12 cellular contexts compared by ENCODE assay signal in genomic region chr11:59175104-59175503, GRCh38. TPM values are rescaled to one million over a fixed set of nuclear protein-coding genes. Genes with fewer than 3 reads are reported as not detected.
DNase-seq lines count a peak whose midpoint lies in the region; ATAC-seq and TF ChIP-seq lines count a peak whose summit lies in the region.
"Had no signal": no experiment of that assay in that cellular context is flagged by ENCODE, and none has a peak within 500 bp of the region (broad histone marks: within the 10 kb centered on the region; RNA-seq: fewer than 3 reads in every experiment).

No MANE protein-coding gene starts in this region.

- TF ChIP-seq POLR2A in transverse colon (IDR thresholded peaks at IDR 0.05): no peak

- H3K9me2 ChIP-seq in PC-9 (ENCODE audit: insufficient read depth): no peaks in the 10 kb centered on the region

- peak overlapping the region; percentile 57 for H3K9ac ChIP-seq in mucosa of stomach (ENCODE audit: low read length)

- H4K20me1 ChIP-seq in PC-9 (ENCODE audit: insufficient read depth): no peaks in the 10 kb centered on the region

- H3K36me3 Mint-ChIP-seq in endothelial cell (ENCODE audit: low read depth, unreplicated experiment): peaks cover 29% of the 10 kb centered on the region

- H3K79me2 ChIP-seq in PC-9 (ENCODE audit: low read depth): peaks cover 71% of the 10 kb centered on the region

- peaks cover 32% of the 10 kb centered on the region for H3K4me1 ChIP-seq in PC-9 (replicated peaks; ENCODE audit: insufficient read depth)
- H3K4me1 ChIP-seq in mucosa of stomach (ENCODE audit: control insufficient read depth, insufficient read depth, low read length): peaks cover 28% of the 10 kb centered on the region
- peaks cover 0 to 33% (median 21%) of the 10 kb centered on the region in 4 donors for H3K4me1 ChIP-seq in transverse colon
- no peaks in the 10 kb centered on the region for H3K4me1 ChIP-seq in aorta (ENCODE audit: control insufficient read depth in 1 of 2, insufficient read depth in 2 of 2, low read length in 2 of 2)

- H3K9me3 Mint-ChIP-seq in endothelial cell (ENCODE audit: unreplicated experiment): no peaks in the 10 kb centered on the region

- H3F3A ChIP-seq in PC-9 (ENCODE audit: insufficient read depth, low read depth): peaks cover 37% of the 10 kb centered on the region

- H3K27ac ChIP-seq in PC-9: peak overlapping the region; percentile 85
- H3K27ac ChIP-seq in transverse colon: peak overlapping the region; percentile 86 to 93 (median 88)
- H3K27ac ChIP-seq in aorta (ENCODE audit: low read depth in 1 of 2, low read length in 2 of 2): no peak overlapping the region

- BruUV-seq in PC-9 (replicated peaks; lab: Mats Ljungman, UMichigan): no TSS peak

- 14 to 42% methylated on average over 4 of the region's 4 CpGs for WGBS in transverse colon (ENCODE audit: low coverage in 1 of 2), 2 donors
- WGBS in aorta, 2 donors: 42 to 45% methylated on average over 4 of the region's 4 CpGs

- H3K4me3 ChIP-seq in PC-9 (peak overlapping the region; percentile 96; the same call in 1 of the 2 replicates), mucosa of stomach (ENCODE audit: low read length) (no peak overlapping the region), transverse colon (peak overlapping the region in 1 of 4 donors; percentile 91), aorta (ENCODE audit: low read length in 2 of 2) (no peak overlapping the region)

- ATAC-seq in aorta (ENCODE audit: low FRiP score): no peak

- TF ChIP-seq CTCF in PC-9 (conservative IDR thresholded peaks at IDR 0.05): no peak
- TF ChIP-seq CTCF in endothelial cell (IDR thresholded peaks at IDR 0.05; ENCODE audit: unreplicated experiment): no peak
- no peak for TF ChIP-seq CTCF in transverse colon (IDR thresholded peaks at IDR 0.05)

- H3K36me3 ChIP-seq in PC-9 (ENCODE audit: low read depth): peaks cover 38% of the 10 kb centered on the region
- no peaks in the 10 kb centered on the region for H3K36me3 ChIP-seq in mucosa of stomach (ENCODE audit: control insufficient read depth, insufficient read depth, low read length)
- H3K36me3 ChIP-seq in transverse colon: no peaks in the 10 kb centered on the region
- H3K36me3 ChIP-seq in aorta (ENCODE audit: control insufficient read depth in 1 of 2, insufficient read depth in 2 of 2, low read length in 1 of 2): no peaks in the 10 kb centered on the region

- POLR2A ChIA-PET in PC-9 (lab: Charles Lee; ENCODE audit: unreplicated experiment): interaction anchor here (0.6 kb wide), 2 partner anchors 23 to 1473 kb away, joined by 4 to 5 read pairs; no protein-coding TSS in a partner anchor

- H3K4me2 ChIP-seq in PC-9: peak overlapping the region; percentile 96

- H3K27ac Mint-ChIP-seq in endothelial cell (ENCODE audit: unreplicated experiment): peak overlapping the region; percentile 61
- H3K27ac Mint-ChIP-seq: activated CD4-positive, alpha-beta T cell treated with anti-CD3 and anti-CD28 coated beads, Interleukin-2, amount 10 ng/mL, durations not matched to agents 7 days and 5 days had no signal

- peaks cover 10% of the 10 kb centered on the region for H3K27me3 Mint-ChIP-seq in endothelial cell (ENCODE audit: unreplicated experiment)

- DNase-seq in PC-9 (peak in 1 of 2 experiments; percentile 27), endothelial cell (ENCODE audit: low spot score) (no peak), transverse colon (no peak), MV-4-11 (lab: John Stamatoyannopoulos, UW) (no peak), aorta (no peak), globus pallidus (ENCODE audit: low spot score) (no peak)
- DNase-seq in activated CD8-positive, alpha-beta memory T cell treated with anti-CD3 and anti-CD28 coated beads for 24 hours: no peak
- DNase-seq: activated CD4-positive, alpha-beta T cell treated with anti-CD3 and anti-CD28 coated beads, Interleukin-2, amount 10 ng/mL, durations not matched to agents 7 days and 5 days; activated gamma-delta T cell; NCI-H510A had no signal

- peaks cover 23% of the 10 kb centered on the region for H3K4me1 Mint-ChIP-seq in endothelial cell (ENCODE audit: unreplicated experiment)

- CTCF ChIA-PET in PC-9 (lab: Charles Lee): interaction anchor here (0.6 to 2.4 kb wide), 3 partner anchors 11 to 1008 kb away, joined by 3 to 32 read pairs (median 5); partner anchors contain the start of gene MS4A6A

- in situ Hi-C loops in transverse colon (cut with MboI; ENCODE audit: low pct_ligation_motif_present in 1 of 4, low pct_unique_long_range_greater_than_20kb in 1 of 4, low sequenced_read_pairs in 3 of 4): no loop called here

- intact Hi-C loops in PC-9 (cut with micrococcal nuclease; ENCODE audit: unreplicated experiment): no loop called here
- intact Hi-C loops in transverse colon (cut with DNase I; ENCODE audit: low total_unique reads): loop anchor here (10.0 kb wide), 1 partner anchor 510 kb away; no protein-coding TSS in a partner anchor
- intact Hi-C loops in aorta (cut with DNase I): no loop called here

- no peak for TF ChIP-seq EP300 in transverse colon (IDR thresholded peaks at IDR 0.05; ENCODE audit: low read depth)

- H3K27me3 ChIP-seq in PC-9 (ENCODE audit: insufficient read depth, low read depth) (no peaks in the 10 kb centered on the region), mucosa of stomach (ENCODE audit: control insufficient read depth, insufficient read depth, low read length) (no peaks in the 10 kb centered on the region), transverse colon (no peaks in the 10 kb centered on the region), aorta (ENCODE audit: control insufficient read depth in 1 of 2, insufficient read depth in 2 of 2, low read length in 1 of 2) (no peaks in the 10 kb centered on the region)

- H3K4me3 Mint-ChIP-seq in endothelial cell (ENCODE audit: unreplicated experiment): no peak overlapping the region
- H3K4me3 Mint-ChIP-seq: activated CD4-positive, alpha-beta T cell treated with anti-CD3 and anti-CD28 coated beads, Interleukin-2, amount 10 ng/mL, durations not matched to agents 7 days and 5 days had no signal

- no peak overlapping the region for H2AFZ ChIP-seq in PC-9

- H3K9me3 ChIP-seq in PC-9 (ENCODE audit: insufficient read depth, low read depth): peaks cover 9% of the 10 kb centered on the region; the same call in 1 of the 2 replicates
- no peaks in the 10 kb centered on the region for H3K9me3 ChIP-seq in mucosa of stomach (ENCODE audit: control insufficient read depth, low read length)
- H3K9me3 ChIP-seq in transverse colon: no peaks in the 10 kb centered on the region
- no peaks in the 10 kb centered on the region for H3K9me3 ChIP-seq in aorta (ENCODE audit: control insufficient read depth, low read length)

RNA-seq across cellular contexts. Expression of gene DTX4, which starts 3.2 kb away (rescaled TPM):
- 28.4 and 34.5 TPM in 2 replicates for total RNA-seq in PC-9 (2021)
- total RNA-seq in endothelial cell (ENCODE audit: unreplicated experiment): 29.4 TPM
- total RNA-seq in transverse colon: 10 to 100 TPM; 61.3 to 95.3 (median 77.6) TPM
- total RNA-seq in aorta: 1 to 10 TPM; 2.6 to 7.1 TPM
- polyA plus RNA-seq in aorta: 10 to 100 TPM in 1 of 2 donors, 1 to 10 TPM in 1; 4.0 to 10.0 TPM

RNA-seq across cellular contexts. Expression of gene FAM111A, which starts 32.4 kb away (rescaled TPM):
- total RNA-seq in PC-9 (2021) (57.8 and 95.3 TPM in 2 replicates), endothelial cell (ENCODE audit: unreplicated experiment) (30.8 TPM), transverse colon (10 to 100 TPM; 17.6 to 62.1 (median 26.2) TPM), aorta (10 to 100 TPM; 19.0 to 49.0 TPM)
- polyA plus RNA-seq in aorta: 10 to 100 TPM in 1 of 2 donors, 1 to 10 TPM in 1; 5.8 to 29.6 TPM

RNA-seq across cellular contexts. Expression of gene MPEG1, which starts 37.6 kb away (rescaled TPM):
- total RNA-seq in PC-9 (2021) (not detected in 2 replicates), endothelial cell (ENCODE audit: unreplicated experiment) (not detected), transverse colon (10 to 100 TPM in 1 of 4 donors, 1 to 10 TPM in 3; 4.6 to 16.5 (median 7.5) TPM), aorta (10 to 100 TPM; 27.0 to 27.1 TPM)
- 10 to 100 TPM in 1 of 2 donors, 1 to 10 TPM in 1; 4.3 to 23.0 TPM for polyA plus RNA-seq in aorta
- total RNA-seq: activated CD4-positive, alpha-beta T cell treated with anti-CD3 and anti-CD28 coated beads, Interleukin-2, amount 10 ng/mL, durations not matched to agents 7 days and 5 days; myocyte had no signal

Comparison
In these comparisons a context has a peak if more than half of its experiments do, and no peak if none do; other contexts are left out.
1. H3K27ac ChIP-seq: peak in PC-9 (single experiment) and transverse colon (4 of 4); none in aorta (0 of 2).